In genomic region chr6:7042654-7043545, GRCh38 we compare ENCODE assay signal across 2 cellular contexts.
TF ChIP-seq lines count a peak whose summit lies in the region.

No MANE protein-coding gene starts in this region.

TF ChIP-seq in K562, 482 proteins besides CTCF, POLR2A, EP300 and RAD21 (continued from another document and continues in another):
- peak; percentile 5; the same call in 1 of the 2 replicates for TF ChIP-seq TCF3 (CRISPR knock-in tag; IDR thresholded peaks at IDR 0.05)
- no peak for TF ChIP-seq ZNF175 (CRISPR knock-in tag; IDR thresholded peaks at IDR 0.05; ENCODE audit: low read depth)
- TF ChIP-seq MECOM (CRISPR knock-in tag; IDR thresholded peaks at IDR 0.05): peak; percentile 68
- no peak for TF ChIP-seq NFATC3 (IDR thresholded peaks at IDR 0.05)
- TF ChIP-seq PCBP1 (IDR thresholded peaks at IDR 0.05; ENCODE audit: low read depth, low read length, poor library complexity, severe bottlenecking): no peak
- 0 out of 2 replicates have a peak, but pooled peaks have one; percentile 6 for TF ChIP-seq ZNF766 (CRISPR knock-in tag; conservative IDR thresholded peaks at IDR 0.05)
- TF ChIP-seq ARID1B (IDR thresholded peaks at IDR 0.05): no peak
- TF ChIP-seq TBP (optimal IDR thresholded peaks at IDR 0.05; ENCODE audit: low read depth, low read length): no peak
- no peak for TF ChIP-seq ZBTB7A (IDR thresholded peaks at IDR 0.05; ENCODE audit: borderline replicate concordance, control insufficient read depth, low read depth, low read length)
- no peak for TF ChIP-seq BACH1 (tag; IDR thresholded peaks at IDR 0.05)
- TF ChIP-seq HDAC8 (tag; IDR thresholded peaks at IDR 0.05): peak; percentile 68; the same call in 1 of the 2 replicates
- TF ChIP-seq DNMT1 (IDR thresholded peaks at IDR 0.05): no peak
- TF ChIP-seq MAFF (IDR thresholded peaks at IDR 0.05; ENCODE audit: low read length): no peak
- no peak for TF ChIP-seq HLTF (IDR thresholded peaks at IDR 0.05)
- no peak for TF ChIP-seq ZNF76 (CRISPR knock-in tag; IDR thresholded peaks at IDR 0.05; ENCODE audit: borderline replicate concordance)
- TF ChIP-seq, protein P1, sequence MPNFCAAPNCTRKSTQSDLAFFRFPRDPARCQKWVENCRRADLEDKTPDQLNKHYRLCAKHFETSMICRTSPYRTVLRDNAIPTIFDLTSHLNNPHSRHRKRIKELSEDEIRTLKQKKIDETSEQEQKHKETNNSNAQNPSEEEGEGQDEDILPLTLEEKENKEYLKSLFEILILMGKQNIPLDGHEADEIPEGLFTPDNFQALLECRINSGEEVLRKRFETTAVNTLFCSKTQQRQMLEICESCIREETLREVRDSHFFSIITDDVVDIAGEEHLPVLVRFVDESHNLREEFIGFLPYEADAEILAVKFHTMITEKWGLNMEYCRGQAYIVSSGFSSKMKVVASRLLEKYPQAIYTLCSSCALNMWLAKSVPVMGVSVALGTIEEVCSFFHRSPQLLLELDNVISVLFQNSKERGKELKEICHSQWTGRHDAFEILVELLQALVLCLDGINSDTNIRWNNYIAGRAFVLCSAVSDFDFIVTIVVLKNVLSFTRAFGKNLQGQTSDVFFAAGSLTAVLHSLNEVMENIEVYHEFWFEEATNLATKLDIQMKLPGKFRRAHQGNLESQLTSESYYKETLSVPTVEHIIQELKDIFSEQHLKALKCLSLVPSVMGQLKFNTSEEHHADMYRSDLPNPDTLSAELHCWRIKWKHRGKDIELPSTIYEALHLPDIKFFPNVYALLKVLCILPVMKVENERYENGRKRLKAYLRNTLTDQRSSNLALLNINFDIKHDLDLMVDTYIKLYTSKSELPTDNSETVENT (CRISPR knock-in tag; IDR thresholded peaks at IDR 0.05): no peak
- TF ChIP-seq, protein P2, sequence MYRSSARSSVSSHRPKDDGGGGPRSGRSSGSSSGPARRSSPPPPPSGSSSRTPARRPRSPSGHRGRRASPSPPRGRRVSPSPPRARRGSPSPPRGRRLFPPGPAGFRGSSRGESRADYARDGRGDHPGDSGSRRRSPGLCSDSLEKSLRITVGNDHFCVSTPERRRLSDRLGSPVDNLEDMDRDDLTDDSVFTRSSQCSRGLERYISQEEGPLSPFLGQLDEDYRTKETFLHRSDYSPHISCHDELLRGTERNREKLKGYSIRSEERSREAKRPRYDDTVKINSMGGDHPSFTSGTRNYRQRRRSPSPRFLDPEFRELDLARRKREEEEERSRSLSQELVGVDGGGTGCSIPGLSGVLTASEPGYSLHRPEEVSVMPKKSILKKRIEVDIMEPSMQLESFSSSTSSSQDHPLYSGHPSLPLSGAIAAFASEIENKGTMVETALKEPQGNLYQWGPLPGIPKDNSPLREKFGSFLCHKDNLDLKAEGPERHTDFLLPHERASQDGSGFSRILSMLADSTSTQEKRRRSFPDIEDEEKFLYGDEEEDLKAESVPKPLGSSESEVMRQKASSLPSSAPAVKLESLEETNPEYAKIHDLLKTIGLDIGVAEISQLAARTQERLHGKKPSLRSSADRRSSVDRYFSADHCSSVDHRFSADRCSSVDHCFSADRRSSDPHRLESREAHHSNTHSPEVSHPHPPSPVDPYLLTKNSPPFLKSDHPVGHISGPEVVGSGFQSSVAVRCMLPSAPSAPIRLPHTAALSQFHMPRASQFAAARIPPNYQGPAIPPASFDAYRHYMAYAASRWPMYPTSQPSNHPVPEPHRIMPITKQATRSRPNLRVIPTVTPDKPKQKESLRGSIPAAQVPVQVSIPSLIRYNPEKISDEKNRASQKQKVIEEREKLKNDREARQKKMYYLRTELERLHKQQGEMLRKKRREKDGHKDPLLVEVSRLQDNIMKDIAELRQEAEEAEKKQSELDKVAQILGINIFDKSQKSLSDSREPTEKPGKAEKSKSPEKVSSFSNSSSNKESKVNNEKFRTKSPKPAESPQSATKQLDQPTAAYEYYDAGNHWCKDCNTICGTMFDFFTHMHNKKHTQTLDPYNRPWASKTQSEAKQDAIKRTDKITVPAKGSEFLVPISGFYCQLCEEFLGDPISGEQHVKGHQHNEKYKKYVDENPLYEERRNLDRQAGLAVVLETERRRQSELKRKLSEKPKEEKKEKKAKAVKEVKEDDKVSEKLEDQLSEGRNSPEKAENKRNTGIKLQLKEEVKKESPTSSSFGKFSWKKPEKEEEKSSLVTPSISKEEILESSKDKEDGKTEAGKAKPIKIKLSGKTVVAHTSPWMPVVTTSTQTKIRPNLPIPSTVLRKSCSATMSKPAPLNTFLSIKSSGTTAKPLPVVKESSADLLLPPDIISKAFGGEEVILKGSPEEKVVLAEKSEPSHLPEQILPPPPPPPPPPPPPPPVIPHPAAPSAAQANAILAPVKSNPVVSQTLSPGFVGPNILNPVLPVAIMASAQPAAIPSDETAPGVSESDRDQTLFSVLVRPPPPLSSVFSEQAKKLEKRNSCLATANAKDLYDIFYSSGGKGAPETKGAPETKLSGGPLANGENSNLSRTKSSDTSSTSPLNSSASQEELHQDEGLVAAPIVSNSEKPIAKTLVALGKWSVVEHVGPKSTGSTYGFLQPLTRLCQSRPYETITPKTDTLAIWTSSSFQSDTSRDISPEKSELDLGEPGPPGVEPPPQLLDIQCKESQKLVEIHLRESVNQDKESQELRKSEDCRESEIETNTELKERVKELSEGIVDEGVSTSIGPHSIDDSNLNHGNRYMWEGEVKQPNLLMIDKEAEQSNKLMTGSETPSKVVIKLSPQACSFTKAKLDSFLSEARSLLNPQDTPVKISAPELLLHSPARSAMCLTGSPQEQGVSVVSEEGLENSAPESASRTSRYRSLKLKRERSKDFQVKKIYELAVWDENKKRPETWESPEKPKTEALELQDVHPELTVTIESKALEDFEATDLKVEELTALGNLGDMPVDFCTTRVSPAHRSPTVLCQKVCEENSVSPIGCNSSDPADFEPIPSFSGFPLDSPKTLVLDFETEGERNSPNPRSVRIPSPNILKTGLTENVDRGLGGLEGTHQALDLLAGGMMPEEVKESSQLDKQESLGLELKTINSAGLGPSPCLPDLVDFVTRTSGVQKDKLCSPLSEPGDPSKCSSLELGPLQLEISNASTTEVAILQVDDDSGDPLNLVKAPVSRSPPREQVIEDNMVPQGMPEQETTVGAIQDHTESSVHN (IDR thresholded peaks at IDR 0.05; ENCODE audit: borderline replicate concordance in 1 of 2, low read depth in 1 of 2): no peak
- no peak for TF ChIP-seq RNF2 (IDR thresholded peaks at IDR 0.05)

TF ChIP-seq in HepG2, 621 proteins besides CTCF, POLR2A, EP300 and RAD21 (continued from another document and continues in another):
- TF ChIP-seq PRDM15 (CRISPR knock-in tag; IDR thresholded peaks at IDR 0.05): 0 out of 2 replicates have a peak, but pooled peaks have one; percentile 9
- TF ChIP-seq NR1H2 (CRISPR knock-in tag; IDR thresholded peaks at IDR 0.05; ENCODE audit: borderline replicate concordance, low read depth): no peak
- TF ChIP-seq, protein P3, sequence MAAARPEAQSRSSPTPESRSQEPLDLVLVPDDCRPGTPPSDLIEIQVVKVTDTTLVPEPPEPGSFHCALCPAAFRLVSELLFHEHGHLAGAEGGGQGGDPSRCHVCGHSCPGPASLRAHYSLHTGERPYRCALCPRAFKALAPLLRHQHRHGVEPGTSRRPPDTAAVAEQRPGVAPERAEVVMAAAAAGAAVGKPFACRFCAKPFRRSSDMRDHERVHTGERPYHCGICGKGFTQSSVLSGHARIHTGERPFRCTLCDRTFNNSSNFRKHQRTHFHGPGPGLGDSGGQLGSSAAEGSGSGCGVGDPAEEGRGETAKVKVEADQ (CRISPR knock-in tag; IDR thresholded peaks at IDR 0.05; ENCODE audit: borderline replicate concordance): peak; percentile 52; the same call in 1 of the 2 replicates
- peak; percentile 59; the same call in 1 of the 2 replicates for TF ChIP-seq KDM4B (CRISPR knock-in tag; IDR thresholded peaks at IDR 0.05)
- peak; percentile 77 for TF ChIP-seq HHEX (CRISPR knock-in tag; IDR thresholded peaks at IDR 0.05)
- TF ChIP-seq ZNF550 (CRISPR knock-in tag; IDR thresholded peaks at IDR 0.05; ENCODE audit: borderline replicate concordance): no peak
- TF ChIP-seq ZNF12 (CRISPR knock-in tag; IDR thresholded peaks at IDR 0.05): peak; percentile 72; the same call in 1 of the 2 replicates
- TF ChIP-seq EZH2 (conservative IDR thresholded peaks at IDR 0.05; ENCODE audit: low read depth, low read length): 0 out of 2 replicates have a peak, but pooled peaks have one; percentile 66
- TF ChIP-seq ESRRA (CRISPR knock-in tag; IDR thresholded peaks at IDR 0.05; ENCODE audit: low read depth): peak; percentile 92
- no peak for TF ChIP-seq HMGA1 (CRISPR knock-in tag; conservative IDR thresholded peaks at IDR 0.05)
- TF ChIP-seq, protein P4, sequence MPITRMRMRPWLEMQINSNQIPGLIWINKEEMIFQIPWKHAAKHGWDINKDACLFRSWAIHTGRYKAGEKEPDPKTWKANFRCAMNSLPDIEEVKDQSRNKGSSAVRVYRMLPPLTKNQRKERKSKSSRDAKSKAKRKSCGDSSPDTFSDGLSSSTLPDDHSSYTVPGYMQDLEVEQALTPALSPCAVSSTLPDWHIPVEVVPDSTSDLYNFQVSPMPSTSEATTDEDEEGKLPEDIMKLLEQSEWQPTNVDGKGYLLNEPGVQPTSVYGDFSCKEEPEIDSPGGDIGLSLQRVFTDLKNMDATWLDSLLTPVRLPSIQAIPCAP (CRISPR knock-in tag; IDR thresholded peaks at IDR 0.05; ENCODE audit: low read depth): no peak
- TF ChIP-seq TRIM24 (CRISPR knock-in tag; IDR thresholded peaks at IDR 0.05): peak; percentile 92
- TF ChIP-seq, protein P5, sequence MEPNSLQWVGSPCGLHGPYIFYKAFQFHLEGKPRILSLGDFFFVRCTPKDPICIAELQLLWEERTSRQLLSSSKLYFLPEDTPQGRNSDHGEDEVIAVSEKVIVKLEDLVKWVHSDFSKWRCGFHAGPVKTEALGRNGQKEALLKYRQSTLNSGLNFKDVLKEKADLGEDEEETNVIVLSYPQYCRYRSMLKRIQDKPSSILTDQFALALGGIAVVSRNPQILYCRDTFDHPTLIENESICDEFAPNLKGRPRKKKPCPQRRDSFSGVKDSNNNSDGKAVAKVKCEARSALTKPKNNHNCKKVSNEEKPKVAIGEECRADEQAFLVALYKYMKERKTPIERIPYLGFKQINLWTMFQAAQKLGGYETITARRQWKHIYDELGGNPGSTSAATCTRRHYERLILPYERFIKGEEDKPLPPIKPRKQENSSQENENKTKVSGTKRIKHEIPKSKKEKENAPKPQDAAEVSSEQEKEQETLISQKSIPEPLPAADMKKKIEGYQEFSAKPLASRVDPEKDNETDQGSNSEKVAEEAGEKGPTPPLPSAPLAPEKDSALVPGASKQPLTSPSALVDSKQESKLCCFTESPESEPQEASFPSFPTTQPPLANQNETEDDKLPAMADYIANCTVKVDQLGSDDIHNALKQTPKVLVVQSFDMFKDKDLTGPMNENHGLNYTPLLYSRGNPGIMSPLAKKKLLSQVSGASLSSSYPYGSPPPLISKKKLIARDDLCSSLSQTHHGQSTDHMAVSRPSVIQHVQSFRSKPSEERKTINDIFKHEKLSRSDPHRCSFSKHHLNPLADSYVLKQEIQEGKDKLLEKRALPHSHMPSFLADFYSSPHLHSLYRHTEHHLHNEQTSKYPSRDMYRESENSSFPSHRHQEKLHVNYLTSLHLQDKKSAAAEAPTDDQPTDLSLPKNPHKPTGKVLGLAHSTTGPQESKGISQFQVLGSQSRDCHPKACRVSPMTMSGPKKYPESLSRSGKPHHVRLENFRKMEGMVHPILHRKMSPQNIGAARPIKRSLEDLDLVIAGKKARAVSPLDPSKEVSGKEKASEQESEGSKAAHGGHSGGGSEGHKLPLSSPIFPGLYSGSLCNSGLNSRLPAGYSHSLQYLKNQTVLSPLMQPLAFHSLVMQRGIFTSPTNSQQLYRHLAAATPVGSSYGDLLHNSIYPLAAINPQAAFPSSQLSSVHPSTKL (CRISPR knock-in tag; IDR thresholded peaks at IDR 0.05): peak; percentile 100
- TF ChIP-seq TCF7L2 (IDR thresholded peaks at IDR 0.05; ENCODE audit: low read depth, low read length): no peak
- peak; percentile 86 for TF ChIP-seq ZNF350 (CRISPR knock-in tag; IDR thresholded peaks at IDR 0.05; ENCODE audit: borderline replicate concordance, low read depth)
- peak; percentile 88; the same call in 1 of the 2 replicates for TF ChIP-seq ZNF83 (CRISPR knock-in tag; IDR thresholded peaks at IDR 0.05; ENCODE audit: borderline replicate concordance)
- no peak for TF ChIP-seq ZNF530 (CRISPR knock-in tag; IDR thresholded peaks at IDR 0.05; ENCODE audit: low read depth)
- TF ChIP-seq ZNF775 (CRISPR knock-in tag; IDR thresholded peaks at IDR 0.05; ENCODE audit: borderline replicate concordance): peak; percentile 96
